In genomic region chr10:21527634-21528451, GRCh38 we compare ENCODE assay signal across 8 cellular contexts. TPM values are rescaled to one million over a fixed set of nuclear protein-coding genes. Genes with fewer than 3 reads are reported as not detected.
A peak's percentile ranks its signal among the peaks of the same experiment; 100 is the strongest.
DNase-seq lines count a peak whose midpoint lies in the region; ATAC-seq, FAIRE-seq and TF ChIP-seq lines count a peak whose summit lies in the region.

No MANE protein-coding gene starts in this region.

- peak overlapping the region; percentile 94 for H3K4me3 ChIP-seq in endocrine pancreas (ENCODE audit: control insufficient read depth, insufficient read depth, low read length)

- peak overlapping the region; percentile 73 for H3K27ac Mint-ChIP-seq in activated CD4-positive, alpha-beta T cell treated with anti-CD3 and anti-CD28 coated beads for 36 hours
- peak overlapping the region; percentile 97 to 99 (median 99) for H3K27ac Mint-ChIP-seq in nephron

- no peaks in the 10 kb centered on the region for H3K9me3 Mint-ChIP-seq in activated CD4-positive, alpha-beta T cell treated with anti-CD3 and anti-CD28 coated beads for 36 hours (ENCODE audit: low read depth)
- no peaks in the 10 kb centered on the region for H3K9me3 Mint-ChIP-seq in nephron

- intact Hi-C loops in activated CD4-positive, alpha-beta T cell treated with anti-CD3 and anti-CD28 coated beads for 36 hours (cut with DNase I, micrococcal nuclease): loop anchor here in 1 of 2 experiments (2.0 to 10.0 kb wide), 5 partner anchors 701 to 1917 kb away; partner anchors contain the start of gene PIP4K2A

- H3K36me3 ChIP-seq in endocrine pancreas (ENCODE audit: control insufficient read depth, insufficient read depth, low read length): no peaks in the 10 kb centered on the region

- peak; percentile 65 for FAIRE-seq in RCC 7860 (lab: Jason Lieb, UNC)

- peak overlapping the region; percentile 80 for H3K4me3 Mint-ChIP-seq in activated CD4-positive, alpha-beta T cell treated with anti-CD3 and anti-CD28 coated beads for 36 hours
- H3K4me3 Mint-ChIP-seq in nephron: peak overlapping the region; percentile 84 to 92 (median 87)

- H3K36me3 Mint-ChIP-seq in activated CD4-positive, alpha-beta T cell treated with anti-CD3 and anti-CD28 coated beads for 36 hours (ENCODE audit: low read depth): no peaks in the 10 kb centered on the region
- H3K36me3 Mint-ChIP-seq in nephron (ENCODE audit: low read depth): no peaks in the 10 kb centered on the region

- H3K4me1 ChIP-seq in endocrine pancreas (ENCODE audit: control insufficient read depth, insufficient read depth, low read length): peaks cover 25% of the 10 kb centered on the region

- no peaks in the 10 kb centered on the region for H3K27me3 ChIP-seq in endocrine pancreas (ENCODE audit: control insufficient read depth, insufficient read depth, low read length)

- DNase-seq in activated CD4-positive, alpha-beta T cell treated with anti-CD3 and anti-CD28 coated beads for 36 hours: no peak
- no peak for DNase-seq in activated CD4-positive, alpha-beta T cell treated with anti-CD3 and anti-CD28 coated beads, Interleukin-2, amount 50 U/mL, for 1 hour
- DNase-seq in RCC 7860 (ENCODE audit: low spot score): no peak
- no peak for DNase-seq in stimulated activated CD4-positive, alpha-beta T cell treated with anti-CD3 and anti-CD28 coated beads, Interleukin-4, amount 100 ng/mL, for 24 hours
- DNase-seq in NCI-H128 (lab: John Stamatoyannopoulos, UW; ENCODE audit: unreplicated experiment): no peak

- POLR2A ChIA-PET in activated CD4-positive, alpha-beta T cell treated with anti-CD3 and anti-CD28 coated beads for 36 hours (lab: Charles Lee): no interaction called here

- H3K27me3 Mint-ChIP-seq in activated CD4-positive, alpha-beta T cell treated with anti-CD3 and anti-CD28 coated beads for 36 hours: peaks cover 8% of the 10 kb centered on the region
- peaks cover 11% of the 10 kb centered on the region for H3K27me3 Mint-ChIP-seq in nephron (ENCODE audit: low read depth)

- H3K4me1 Mint-ChIP-seq in activated CD4-positive, alpha-beta T cell treated with anti-CD3 and anti-CD28 coated beads for 36 hours: peaks cover 26% of the 10 kb centered on the region
- H3K4me1 Mint-ChIP-seq in nephron: peaks cover 50% of the 10 kb centered on the region

- no peak for ATAC-seq in activated CD4-positive, alpha-beta T cell treated with anti-CD3 and anti-CD28 coated beads for 36 hours
- no peak for ATAC-seq in HG03108 (IDR thresholded peaks at IDR 0.05; ENCODE audit: unreplicated experiment)

- CTCF ChIA-PET in activated CD4-positive, alpha-beta T cell treated with anti-CD3 and anti-CD28 coated beads for 36 hours (lab: Charles Lee): interaction anchor here (0.8 to 1.0 kb wide), 2 partner anchors 9 to 204 kb away, joined by 3 read pairs; no protein-coding TSS in a partner anchor

- H3K9me3 ChIP-seq in endocrine pancreas (ENCODE audit: control insufficient read depth, low read length): no peaks in the 10 kb centered on the region

- no peak for TF ChIP-seq CTCF in nephron (IDR thresholded peaks at IDR 0.05; ENCODE audit: unreplicated experiment in 3 of 3)

- peak overlapping the region; percentile 60 for H3K9ac ChIP-seq in endocrine pancreas (ENCODE audit: control insufficient read depth, insufficient read depth, low read length)

RNA-seq across cellular contexts. Expression of gene SKIDA1, which starts 2.4 kb away (rescaled TPM):
- under 1 TPM; 0.32 to 0.54 TPM for total RNA-seq in activated CD4-positive, alpha-beta T cell treated with anti-CD3 and anti-CD28 coated beads for 36 hours

RNA-seq across cellular contexts. Expression of gene MLLT10, which starts 6.2 kb away (rescaled TPM):
- total RNA-seq in activated CD4-positive, alpha-beta T cell treated with anti-CD3 and anti-CD28 coated beads for 36 hours: 10 to 100 TPM; 33.8 to 34.1 TPM
